In genomic region chr1:157147906-157148717, GRCh38 we compare ENCODE assay signal across 10 cellular contexts. TPM values are rescaled to one million over a fixed set of nuclear protein-coding genes. Genes with fewer than 3 reads are reported as not detected.
A peak's percentile ranks its signal among the peaks of the same experiment; 100 is the strongest.
DNase-seq lines count a peak whose midpoint lies in the region; ATAC-seq, FAIRE-seq and TF ChIP-seq lines count a peak whose summit lies in the region.
"Had no signal": no experiment of that assay in that cellular context is flagged by ENCODE, and none has a peak within 500 bp of the region (broad histone marks: within the 10 kb centered on the region; RNA-seq: fewer than 3 reads in every experiment).

No MANE protein-coding gene starts in this region.

- no peak overlapping the region for H3K4me2 ChIP-seq in endothelial cell of umbilical vein (ENCODE audit: insufficient read depth, low read length)

- no peak overlapping the region for H3K27ac ChIP-seq in endothelial cell of umbilical vein (ENCODE audit: insufficient read depth, low read depth, low read length)

- no peak for ATAC-seq in GM21360 (IDR thresholded peaks at IDR 0.05; ENCODE audit: unreplicated experiment)

- BruUV-seq in endothelial cell of umbilical vein (replicated peaks; lab: Mats Ljungman, UMichigan), result no TSS peak

- no peak for TF ChIP-seq POLR2A in endothelial cell of umbilical vein (IDR thresholded peaks at IDR 0.05; ENCODE audit: low read depth, low read length)

- no peaks in the 10 kb centered on the region for H3K9me3 ChIP-seq in endothelial cell of umbilical vein (replicated peaks; ENCODE audit: control insufficient read depth, insufficient read depth, low read length)

- no peaks in the 10 kb centered on the region for H4K20me1 ChIP-seq in endothelial cell of umbilical vein (replicated peaks; ENCODE audit: control insufficient read depth, extremely low read depth, insufficient read depth, low read length)

- TF ChIP-seq CTCF in endothelial cell of umbilical vein (IDR thresholded peaks at IDR 0.05; ENCODE audit: extremely low read depth in 1 of 2, insufficient read depth in 1 of 2, low read depth in 1 of 2, low read length in 2 of 2), result no peak

- intact Hi-C loops in endothelial cell of umbilical vein (cut with micrococcal nuclease), result no loop called here

- H3K9me1 ChIP-seq in endothelial cell of umbilical vein (replicated peaks; ENCODE audit: control insufficient read depth, extremely low read depth, insufficient read depth, low read length), result no peaks in the 10 kb centered on the region

- H3K4me3 ChIP-seq in endothelial cell of umbilical vein (replicated peaks in 1 of 3; ENCODE audit: insufficient read depth in 1 of 3, low read depth in 1 of 3, low read length in 3 of 3), result no peak overlapping the region

- peaks cover 0 to 6% of the 10 kb centered on the region in 2 experiments for H3K27me3 ChIP-seq in endothelial cell of umbilical vein (ENCODE audit: control insufficient read depth in 2 of 2, insufficient read depth in 2 of 2, low read length in 2 of 2)

- dilution Hi-C loops in endothelial cell of umbilical vein (cut with MboI; ENCODE audit: extremely low pct_ligation_motif_present, low sequenced_read_pairs), result no loop called here

- H3K9ac ChIP-seq in endothelial cell of umbilical vein (replicated peaks; ENCODE audit: extremely low read depth, insufficient read depth, low read length), result no peak overlapping the region

- H3K4me1 ChIP-seq in endothelial cell of umbilical vein (ENCODE audit: control insufficient read depth, extremely low read depth, insufficient read depth, low read length), result no peaks in the 10 kb centered on the region

- H3K36me3 ChIP-seq in endothelial cell of umbilical vein (ENCODE audit: control insufficient read depth in 2 of 2, extremely low read depth in 1 of 2, insufficient read depth in 2 of 2, low read length in 2 of 2), result no peaks in the 10 kb centered on the region

- FAIRE-seq in endothelial cell of umbilical vein (lab: Jason Lieb, UNC), result peak; percentile 21

- DNase-seq in ELR (ENCODE audit: low read depth), result peak; percentile 37
- peak; percentile 40 for DNase-seq in NOMO-1 treated with dmso at 0.1 percent for 144 hours (lab: John Stamatoyannopoulos, UW; ENCODE audit: unreplicated experiment)
- DNase-seq in endothelial cell of umbilical vein (ENCODE audit: low read depth, low spot score), result no peak
- DNase-seq in pons (ENCODE audit: low spot score), result peak; percentile 68
- no peak for DNase-seq in NCI-H2171 treated with DMSO at 0.1 percent for 48 hours (lab: John Stamatoyannopoulos, UW)
- DNase-seq in C1 segment of cervical spinal cord (lab: John Stamatoyannopoulos, UW), result no peak
- no peak for DNase-seq in NCI-H2081 (lab: John Stamatoyannopoulos, UW)
- DNase-seq: amniotic stem cell, NCI-H187 treated with DMSO at 0.1 percent for 48 hours had no signal

- peak overlapping the region; percentile 31 for H2AFZ ChIP-seq in endothelial cell of umbilical vein (ENCODE audit: low read depth, low read length)

- CTCF ChIA-PET in endothelial cell of umbilical vein (lab: Charles Lee), result interaction anchor here (0.7 to 14.5 kb wide), 3 partner anchors 8 to 74 kb away, joined by 3 to 1121 read pairs (median 3); no protein-coding TSS in a partner anchor

- H3K79me2 ChIP-seq in endothelial cell of umbilical vein (ENCODE audit: control insufficient read depth, insufficient read depth, low read length), result no peaks in the 10 kb centered on the region

- POLR2A ChIA-PET in endothelial cell of umbilical vein (lab: Charles Lee), result no interaction called here

TF ChIP-seq in endothelial cell of umbilical vein, 7 proteins besides CTCF, POLR2A, EP300 and RAD21:
- TF ChIP-seq FOS (IDR thresholded peaks at IDR 0.05; ENCODE audit: borderline replicate concordance, insufficient read depth, low read length) (peak; percentile 20), EZH2 (IDR thresholded peaks at IDR 0.05; ENCODE audit: borderline replicate concordance, low read depth, low read length, severe bottlenecking) (no peak), JUN (IDR thresholded peaks at IDR 0.05; ENCODE audit: borderline replicate concordance, insufficient read depth, insufficient read length, low read depth) (peak; percentile 26)

RNA-seq across cellular contexts. Expression of gene ETV3, which starts 9.9 kb away (rescaled TPM):
- total RNA-seq in endothelial cell of umbilical vein, result 22.3 and 25.2 TPM in 2 replicates
- polyA plus RNA-seq in endothelial cell of umbilical vein, result 5.9 and 6.8 TPM in 2 replicates
- polyA plus RNA-seq in endothelial cell of umbilical vein (2011; cell fraction: cytosol; rRNA removed), result 6.7 and 6.8 TPM in 2 replicates
- polyA plus RNA-seq in endothelial cell of umbilical vein (2011; cell fraction: nucleus; rRNA removed), result 14.2 and 18.0 TPM in 2 replicates
- polyA plus RNA-seq in endothelial cell of umbilical vein (2012), result 10.5 and 10.7 TPM in 2 replicates
- polyA minus RNA-seq in endothelial cell of umbilical vein, result 23.6 and 25.7 TPM in 2 replicates
- polyA minus RNA-seq in endothelial cell of umbilical vein (2011; cell fraction: cytosol; rRNA and poly(A)+ RNA removed), result 10.2 TPM
- 32.4 and 35.4 TPM in 2 replicates for polyA minus RNA-seq in endothelial cell of umbilical vein (2011; cell fraction: nucleus; rRNA and poly(A)+ RNA removed)

RNA-seq across cellular contexts. Expression of gene ETV3L, which starts 48.5 kb away (rescaled TPM):
- total RNA-seq in endothelial cell of umbilical vein, result not detected in 2 replicates
- not detected in 2 replicates for polyA plus RNA-seq in endothelial cell of umbilical vein
- polyA plus RNA-seq in endothelial cell of umbilical vein (2011; cell fraction: cytosol; rRNA removed), result not detected in 2 replicates
- polyA plus RNA-seq in endothelial cell of umbilical vein (2011; cell fraction: nucleus; rRNA removed), result not detected in 2 replicates
- polyA plus RNA-seq in endothelial cell of umbilical vein (2012), result not detected in 2 replicates
- not detected in 2 replicates for polyA minus RNA-seq in endothelial cell of umbilical vein
- polyA minus RNA-seq in endothelial cell of umbilical vein (2011; cell fraction: cytosol; rRNA and poly(A)+ RNA removed), result not detected
- polyA minus RNA-seq in endothelial cell of umbilical vein (2011; cell fraction: nucleus; rRNA and poly(A)+ RNA removed), result not detected in 2 replicates

Comparison
In these comparisons a context has a peak if more than half of its experiments do, and no peak if none do; other contexts are left out.
1. DNase-seq: peak in ELR (single experiment), NOMO-1 treated with dmso at 0.1 percent for 144 hours (single experiment) and pons (single experiment); none in endothelial cell of umbilical vein (single experiment), NCI-H2171 treated with DMSO at 0.1 percent for 48 hours (single experiment), C1 segment of cervical spinal cord (0 of 14) and NCI-H2081 (0 of 2).